ENCODE assay signal across 11 cellular contexts in the genomic region with DNA sequence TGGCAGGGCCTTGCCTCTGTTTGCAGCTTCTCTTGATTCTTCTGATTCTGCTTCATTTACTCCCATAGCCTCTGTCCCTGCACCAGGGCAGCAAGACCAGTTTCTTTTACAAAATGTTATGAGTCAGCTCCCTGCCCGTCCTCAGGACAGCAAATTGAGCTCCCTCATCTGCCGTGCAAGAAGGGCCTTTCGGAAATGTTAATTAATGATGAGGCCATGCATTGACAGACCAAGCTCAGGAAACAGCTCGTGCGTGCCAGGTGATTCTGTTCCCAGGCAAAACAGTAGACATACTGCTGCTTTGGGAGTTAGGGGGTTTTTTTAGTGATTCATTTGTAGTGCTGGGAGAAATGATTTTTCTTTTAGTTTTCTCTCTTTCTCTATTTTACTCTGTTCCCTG.
A peak's percentile ranks its signal among the peaks of the same experiment; 100 is the strongest.
DNase-seq lines count a peak whose midpoint lies in the region; ATAC-seq, FAIRE-seq and TF ChIP-seq lines count a peak whose summit lies in the region.
"Had no signal": no experiment of that assay in that cellular context is flagged by ENCODE, and none has a peak within 500 bp of the region (broad histone marks: within the 10 kb centered on the region; RNA-seq: fewer than 3 reads in every experiment).

No MANE protein-coding gene starts in this region.

- no peaks in the 10 kb centered on the region; a peak in 2 of 5 replicates for H3K27me3 ChIP-seq in HepG2 (ENCODE audit: control insufficient read depth in 1 of 2, insufficient read depth in 2 of 2, low read length in 2 of 2)

- ATAC-seq in HG02798 (IDR thresholded peaks at IDR 0.05; ENCODE audit: poor library complexity, unreplicated experiment): peak; percentile 93
- no peak for ATAC-seq in HepG2
- ATAC-seq: A549 had no signal

- no peak for TF ChIP-seq CTCF in HepG2 (CRISPR knock-in tag; IDR thresholded peaks at IDR 0.05)

- POLR2A ChIA-PET in HepG2 (lab: Yijun Ruan, JAX): no interaction called here

- DNase-seq in NCI-H510A (lab: John Stamatoyannopoulos, UW): peak; percentile 2
- DNase-seq in NCI-H510A treated with DMSO at 0.1 percent for 48 hours (lab: John Stamatoyannopoulos, UW): no peak
- peak; percentile 33 for DNase-seq in MV-4-11 (lab: John Stamatoyannopoulos, UW)
- peak; percentile 39 for DNase-seq in stromal cell of bone marrow (ENCODE audit: low read depth)
- DNase-seq in SW 1271 (lab: John Stamatoyannopoulos, UW): no peak
- DNase-seq in HepG2 (ENCODE audit: low spot score): no peak
- no peak for DNase-seq in putamen (ENCODE audit: low spot score)
- DNase-seq: activated CD4-positive, alpha-beta T cell treated with anti-CD3 and anti-CD28 coated beads, Interleukin-2, amount 50 U/mL, for 48 hours had no signal

- 25% methylated on average over 5 of the region's 5 CpGs for WGBS in HepG2 (ENCODE audit: low lambda C conversion rate)

- in situ Hi-C loops in HepG2 (cut with HindIII; ENCODE audit: extremely low pct_ligation_motif_present, low pct_unique_long_range_greater_than_20kb): no loop called here

- H3K36me3 ChIP-seq in HepG2 (replicated peaks in 1 of 2; ENCODE audit: control insufficient read depth in 1 of 2, insufficient read depth in 2 of 2, low read length in 2 of 2): no peaks in the 10 kb centered on the region

- CTCF ChIA-PET in HepG2 (lab: Yijun Ruan, JAX; ENCODE audit: low intra/inter-chr PET ratio, low total read pairs): no interaction called here

- no peaks in the 10 kb centered on the region for H4K20me1 ChIP-seq in HepG2 (ENCODE audit: insufficient read depth, low read length)

- no peak overlapping the region for H3K4me3 ChIP-seq in HepG2 (replicated peaks in 1 of 3; ENCODE audit: insufficient read depth in 1 of 3, low read depth in 2 of 3, low read length in 3 of 3)
- H3K4me3 ChIP-seq: A549 had no signal

- TF ChIP-seq RAD21 in HepG2 (CRISPR knock-in tag; IDR thresholded peaks at IDR 0.05): no peak

- TF ChIP-seq POLR2A in HepG2 (IDR thresholded peaks at IDR 0.05; ENCODE audit: insufficient read depth in 1 of 2, low read depth in 2 of 2, low read length in 2 of 2): no peak

- H3K79me2 ChIP-seq in HepG2 (ENCODE audit: insufficient read depth, low read length): no peaks in the 10 kb centered on the region

- no peak overlapping the region for H2AFZ ChIP-seq in HepG2 (ENCODE audit: low read length)

- intact Hi-C loops in HepG2 (cut with micrococcal nuclease; ENCODE audit: unreplicated experiment): no loop called here

- no peak overlapping the region for H3K27ac ChIP-seq in HepG2 (ENCODE audit: extremely low read length, insufficient read depth, low read length)
- H3K27ac ChIP-seq: A549 had no signal

- no peak overlapping the region for H3K9ac ChIP-seq in HepG2 (ENCODE audit: insufficient read depth, low read depth, low read length)

- 0 out of 2 replicates have a peak, but pooled peaks cover 7% of the 10 kb centered on the region for H3K4me1 ChIP-seq in HepG2 (ENCODE audit: insufficient read depth, low read length)
- H3K4me1 ChIP-seq: A549 had no signal

- no peak overlapping the region for H3K4me2 ChIP-seq in HepG2 (ENCODE audit: low read depth, low read length)
- H3K4me2 ChIP-seq: A549 had no signal

- no TSS peak for BruUV-seq in HepG2 (replicated peaks; lab: Mats Ljungman, UMichigan)

- no peak for FAIRE-seq in HepG2 (lab: Jason Lieb, UNC)
- FAIRE-seq: A549, colon had no signal

- H3K9me3 ChIP-seq in HepG2 (ENCODE audit: low read length): no peaks in the 10 kb centered on the region
- H3K9me3 ChIP-seq: A549 had no signal

- TF ChIP-seq EP300 in HepG2 (IDR thresholded peaks at IDR 0.05; ENCODE audit: low read depth in 2 of 2, low read length in 2 of 2): no peak
- TF ChIP-seq EP300 in HepG2 (CRISPR knock-in tag; IDR thresholded peaks at IDR 0.05; ENCODE audit: borderline replicate concordance): no peak

TF ChIP-seq in HepG2, 621 proteins besides CTCF, POLR2A, EP300 and RAD21:
- no peak for TF ChIP-seq RBM39 (IDR thresholded peaks at IDR 0.05; ENCODE audit: low read depth, low read length, poor library complexity, severe bottlenecking)
- TF ChIP-seq KAT7 (CRISPR knock-in tag; IDR thresholded peaks at IDR 0.05; ENCODE audit: borderline replicate concordance): no peak
- TF ChIP-seq MXD1 (CRISPR knock-in tag; IDR thresholded peaks at IDR 0.05): no peak
- TF ChIP-seq, protein P1, sequence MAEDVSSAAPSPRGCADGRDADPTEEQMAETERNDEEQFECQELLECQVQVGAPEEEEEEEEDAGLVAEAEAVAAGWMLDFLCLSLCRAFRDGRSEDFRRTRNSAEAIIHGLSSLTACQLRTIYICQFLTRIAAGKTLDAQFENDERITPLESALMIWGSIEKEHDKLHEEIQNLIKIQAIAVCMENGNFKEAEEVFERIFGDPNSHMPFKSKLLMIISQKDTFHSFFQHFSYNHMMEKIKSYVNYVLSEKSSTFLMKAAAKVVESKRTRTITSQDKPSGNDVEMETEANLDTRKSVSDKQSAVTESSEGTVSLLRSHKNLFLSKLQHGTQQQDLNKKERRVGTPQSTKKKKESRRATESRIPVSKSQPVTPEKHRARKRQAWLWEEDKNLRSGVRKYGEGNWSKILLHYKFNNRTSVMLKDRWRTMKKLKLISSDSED (CRISPR knock-in tag; IDR thresholded peaks at IDR 0.05): no peak
- TF ChIP-seq MEIS2 (CRISPR knock-in tag; IDR thresholded peaks at IDR 0.05): no peak
- no peak for TF ChIP-seq MAFG (CRISPR knock-in tag; IDR thresholded peaks at IDR 0.05)
- no peak for TF ChIP-seq ZNF337 (CRISPR knock-in tag; IDR thresholded peaks at IDR 0.05; ENCODE audit: borderline replicate concordance, low read depth)

Comparison
In these comparisons a context has a peak if more than half of its experiments do, and no peak if none do; other contexts are left out.
1. DNase-seq: peak in NCI-H510A (single experiment), MV-4-11 (single experiment) and stromal cell of bone marrow (single experiment); none in NCI-H510A treated with DMSO at 0.1 percent for 48 hours (single experiment), SW 1271 (0 of 2), HepG2 (single experiment) and putamen (single experiment).